16 cellular contexts compared by ENCODE assay signal in genomic region chr1:5826601-5827000, GRCh38.
DNase-seq lines count a peak whose midpoint lies in the region; ATAC-seq lines count a peak whose summit lies in the region.
"Had no signal": no experiment of that assay in that cellular context is flagged by ENCODE, and none has a peak within 500 bp of the region (broad histone marks: within the 10 kb centered on the region; RNA-seq: fewer than 3 reads in every experiment).

No MANE protein-coding gene starts in this region.

- H3K36me3 Mint-ChIP-seq in T-helper 2 cell treated with Interferon-gamma antibody and Interleukin-4, amounts not matched to agents 5 μg/mL and 100 μg/mL, for 36 hours (ENCODE audit: low read depth), result no peaks in the 10 kb centered on the region
- H3K36me3 Mint-ChIP-seq: CD8-positive, alpha-beta T cell had no signal

- no peak overlapping the region for H3K27ac Mint-ChIP-seq in T-helper 2 cell treated with Interferon-gamma antibody and Interleukin-4, amounts not matched to agents 5 μg/mL and 100 μg/mL, for 36 hours
- H3K27ac Mint-ChIP-seq: CD8-positive, alpha-beta T cell had no signal

- no peaks in the 10 kb centered on the region for H3K4me1 Mint-ChIP-seq in T-helper 2 cell treated with Interferon-gamma antibody and Interleukin-4, amounts not matched to agents 5 μg/mL and 100 μg/mL, for 36 hours (ENCODE audit: low read depth)

- peak overlapping the region; percentile 47 for H3K27ac ChIP-seq in cingulate gyrus (ENCODE audit: low read depth, low read length)
- H3K27ac ChIP-seq: 22Rv1, A549, HL-60 had no signal

- intact Hi-C loops in posterior vena cava (cut with DNase I), result no loop called here

- no peaks in the 10 kb centered on the region for H3K9me3 Mint-ChIP-seq in T-helper 2 cell treated with Interferon-gamma antibody and Interleukin-4, amounts not matched to agents 5 μg/mL and 100 μg/mL, for 36 hours

- H3K4me3 Mint-ChIP-seq in T-helper 2 cell treated with Interferon-gamma antibody and Interleukin-4, amounts not matched to agents 5 μg/mL and 100 μg/mL, for 36 hours, result no peak overlapping the region
- H3K4me3 Mint-ChIP-seq: CD8-positive, alpha-beta T cell; H9 had no signal

- peak; percentile 11 for DNase-seq in activated CD4-positive, CD25-positive, alpha-beta regulatory T cell treated with anti-CD3 and anti-CD28 coated beads, Interleukin-2, amount 50 U/mL, for 72 hours
- peak; percentile 46 for DNase-seq in posterior vena cava (ENCODE audit: low spot score)
- DNase-seq in mesenteric fat pad (ENCODE audit: low spot score), result no peak
- DNase-seq in T-helper 2 cell treated with Interferon-gamma antibody and Interleukin-4, amounts not matched to agents 5 μg/mL and 100 μg/mL, for 36 hours (ENCODE audit: low spot score), result no peak
- DNase-seq in activated CD8-positive, alpha-beta memory T cell treated with anti-CD3 and anti-CD28 coated beads, Interleukin-2, amount 50 U/mL, for 48 hours, result no peak
- DNase-seq: AML-193; Calu3; CD8-positive, alpha-beta T cell; GOT3; H9 had no signal

- no peak for ATAC-seq in activated CD4-positive, CD25-positive, alpha-beta regulatory T cell treated with anti-CD3 and anti-CD28 coated beads, Interleukin-2, amount 50 U/mL, for 24 hours
- ATAC-seq: A549; CD8-positive, alpha-beta T cell; GM12878 had no signal

- H3K27me3 Mint-ChIP-seq in T-helper 2 cell treated with Interferon-gamma antibody and Interleukin-4, amounts not matched to agents 5 μg/mL and 100 μg/mL, for 36 hours (ENCODE audit: low read depth), result no peaks in the 10 kb centered on the region

Comparison
In these comparisons a context has a peak if more than half of its experiments do, and no peak if none do; other contexts are left out.
1. DNase-seq: peak in activated CD4-positive, CD25-positive, alpha-beta regulatory T cell treated with anti-CD3 and anti-CD28 coated beads, Interleukin-2, amount 50 U/mL, for 72 hours (single experiment) and posterior vena cava (single experiment); none in mesenteric fat pad (single experiment), T-helper 2 cell treated with Interferon-gamma antibody and Interleukin-4, amounts not matched to agents 5 μg/mL and 100 μg/mL, for 36 hours (single experiment) and activated CD8-positive, alpha-beta memory T cell treated with anti-CD3 and anti-CD28 coated beads, Interleukin-2, amount 50 U/mL, for 48 hours (single experiment).